Comparison of ENCODE assay signal across 8 cellular contexts in genomic region chr3:114152519-114153151, GRCh38. TPM values are rescaled to one million over a fixed set of nuclear protein-coding genes. Genes with fewer than 3 reads are reported as not detected.
A peak's percentile ranks its signal among the peaks of the same experiment; 100 is the strongest.
DNase-seq lines count a peak whose midpoint lies in the region; ATAC-seq, FAIRE-seq and TF ChIP-seq lines count a peak whose summit lies in the region.

No MANE protein-coding gene starts in this region.

- TF ChIP-seq POLR2A in adrenal gland (IDR thresholded peaks at IDR 0.05) = no peak

- no peaks in the 10 kb centered on the region for H3K27me3 ChIP-seq in adrenal gland

- intact Hi-C loops in adrenal gland (cut with DNase I) (no loop called here), left ventricle myocardium superior (cut with micrococcal nuclease) (no loop called here)

- peak overlapping the region in 2 of 4 donors; percentile 42 to 61 for H3K4me3 ChIP-seq in adrenal gland

- no peaks in the 10 kb centered on the region for H3K36me3 ChIP-seq in adrenal gland (replicated peaks in 1 of 2)

- H3K4me1 ChIP-seq in adrenal gland (replicated peaks in 1 of 2) = peaks cover 0 to 12% of the 10 kb centered on the region in 2 donors

- no peak for FAIRE-seq in urothelium cell line (lab: Jason Lieb, UNC)

- peak; percentile 82 for TF ChIP-seq CTCF in GM12874 (IDR thresholded peaks at IDR 0.05; ENCODE audit: insufficient read depth, low read depth, low read length)
- TF ChIP-seq CTCF in adrenal gland (IDR thresholded peaks at IDR 0.05) = peak; percentile 82 to 95 (median 85)

- no peaks in the 10 kb centered on the region for H3K9me3 ChIP-seq in adrenal gland (replicated peaks in 1 of 3)

- DNase-seq in NCI-H1436 (lab: John Stamatoyannopoulos, UW) (peak; percentile 81), T follicular helper cell (ENCODE audit: low read depth) (peak; percentile 71), adrenal gland (peak; percentile 74 to 87 (median 81)), left ventricle myocardium superior (peak; percentile 88), pulmonary artery endothelial cell (ENCODE audit: low read depth, low spot score) (peak; percentile 49), urothelium cell line (ENCODE audit: low spot score) (peak; percentile 86)

- WGBS in adrenal gland, 4 donors = 3 to 7% (median 3%) methylated on average over 10 to 35 of the region's 35 CpGs

- ATAC-seq in HG02840 (IDR thresholded peaks at IDR 0.05; ENCODE audit: low FRiP score, unreplicated experiment) = peak; percentile 88
- peak; percentile 96 for ATAC-seq in left ventricle myocardium superior

- H3K27ac ChIP-seq in adrenal gland = peak overlapping the region in 3 of 5 donors; percentile 10 to 73 (median 38)

RNA-seq across cellular contexts. Expression of gene DRD3, which starts 26.2 kb away (rescaled TPM):
- total RNA-seq in adrenal gland (not detected), left ventricle myocardium superior (not detected), pulmonary artery endothelial cell (not detected in 2 replicates)
- not detected for polyA plus RNA-seq in adrenal gland
